ENCODE assay signal across 11 cellular contexts in genomic region chr11:1747753-1748466, GRCh38. TPM values are rescaled to one million over a fixed set of nuclear protein-coding genes. Genes with fewer than 3 reads are reported as not detected.
DNase-seq lines count a peak whose midpoint lies in the region; ATAC-seq and TF ChIP-seq lines count a peak whose summit lies in the region.
"Had no signal": no experiment of that assay in that cellular context is flagged by ENCODE, and none has a peak within 500 bp of the region (broad histone marks: within the 10 kb centered on the region; RNA-seq: fewer than 3 reads in every experiment).

No MANE protein-coding gene starts in this region.

- WGBS in body of pancreas, 2 donors, result 65 to 85% methylated on average over 24 to 48 of the region's 50 CpGs

- CTCF ChIA-PET in activated CD4-positive, alpha-beta T cell treated with anti-CD3 and anti-CD28 coated beads, Interleukin-2, amount 10 ng/mL, durations not matched to agents 7 days and 5 days (lab: Charles Lee), result no interaction called here

- no peaks in the 10 kb centered on the region for H3K27me3 Mint-ChIP-seq in chondrocyte (ENCODE audit: low read depth)
- H3K27me3 Mint-ChIP-seq in activated CD4-positive, alpha-beta T cell treated with anti-CD3 and anti-CD28 coated beads, Interleukin-2, amount 10 ng/mL, durations not matched to agents 7 days and 5 days, result peaks cover 21% of the 10 kb centered on the region

- peaks cover 68% of the 10 kb centered on the region for H3K4me1 Mint-ChIP-seq in chondrocyte (ENCODE audit: low read depth)
- peaks cover 14% of the 10 kb centered on the region for H3K4me1 Mint-ChIP-seq in activated CD4-positive, alpha-beta T cell treated with anti-CD3 and anti-CD28 coated beads, Interleukin-2, amount 10 ng/mL, durations not matched to agents 7 days and 5 days

- H3K4me3 Mint-ChIP-seq in chondrocyte (ENCODE audit: unreplicated experiment), result peak overlapping the region; percentile 92
- H3K4me3 Mint-ChIP-seq in activated CD4-positive, alpha-beta T cell treated with anti-CD3 and anti-CD28 coated beads, Interleukin-2, amount 10 ng/mL, durations not matched to agents 7 days and 5 days, result no peak overlapping the region
- H3K4me3 Mint-ChIP-seq: activated B cell treated with CpG ODN at 0.5 μM for 24 hours had no signal

- intact Hi-C loops in tibial artery (cut with DNase I; ENCODE audit: low total_unique reads) (no loop called here), body of pancreas (cut with DNase I) (no loop called here)

- H3K36me3 ChIP-seq in tibial artery (peaks cover 4 to 12% (median 11%) of the 10 kb centered on the region in 3 donors), body of pancreas (replicated peaks in 1 of 2; ENCODE audit: insufficient read depth in 1 of 2, low read depth in 2 of 2) (peaks cover 0 to under 1% of the 10 kb centered on the region in 2 donors)

- H3K27ac ChIP-seq in tibial artery (peak overlapping the region; percentile 88 to 91), body of pancreas (no peak overlapping the region)

- H3K27me3 ChIP-seq in tibial artery (no peaks in the 10 kb centered on the region), body of pancreas (no peaks in the 10 kb centered on the region)

- peak in 2 of 3 experiments; percentile 19 to 44 for DNase-seq in NCI-H1417 (lab: John Stamatoyannopoulos, UW)
- DNase-seq in NCI-H1417 treated with DMSO at 0.1 percent for 48 hours (lab: John Stamatoyannopoulos, UW), result no peak
- peak; percentile 94 for DNase-seq in chondrocyte (ENCODE audit: low spot score)
- peak; percentile 32 for DNase-seq in medulla oblongata (ENCODE audit: extremely low spot score)
- DNase-seq in tibial artery, result peak in 1 of 2 donors; percentile 88
- DNase-seq in body of pancreas, result no peak
- no peak for DNase-seq in activated CD4-positive, alpha-beta T cell treated with anti-CD3 and anti-CD28 coated beads, Interleukin-2, amount 10 ng/mL, durations not matched to agents 7 days and 5 days
- DNase-seq: activated B cell treated with CpG ODN at 0.5 μM for 24 hours; central memory CD4-positive, alpha-beta T cell had no signal

- H3K9me3 Mint-ChIP-seq in chondrocyte (ENCODE audit: low read depth), result no peaks in the 10 kb centered on the region
- H3K9me3 Mint-ChIP-seq in activated CD4-positive, alpha-beta T cell treated with anti-CD3 and anti-CD28 coated beads, Interleukin-2, amount 10 ng/mL, durations not matched to agents 7 days and 5 days, result peaks cover 11% of the 10 kb centered on the region

- ATAC-seq in body of pancreas (no peak), HG03039 (IDR thresholded peaks at IDR 0.05; ENCODE audit: unreplicated experiment) (no peak)

- no peaks in the 10 kb centered on the region for H3K9me3 ChIP-seq in tibial artery
- no peaks in the 10 kb centered on the region for H3K9me3 ChIP-seq in body of pancreas

- peak overlapping the region; percentile 62 to 85 for H3K4me3 ChIP-seq in tibial artery
- H3K4me3 ChIP-seq in body of pancreas, result no peak overlapping the region

- H3K27ac Mint-ChIP-seq in chondrocyte (ENCODE audit: unreplicated experiment), result peak overlapping the region; percentile 36
- no peak overlapping the region for H3K27ac Mint-ChIP-seq in activated CD4-positive, alpha-beta T cell treated with anti-CD3 and anti-CD28 coated beads, Interleukin-2, amount 10 ng/mL, durations not matched to agents 7 days and 5 days
- H3K27ac Mint-ChIP-seq: activated B cell treated with CpG ODN at 0.5 μM for 24 hours had no signal

- TF ChIP-seq POLR2A in body of pancreas (IDR thresholded peaks at IDR 0.05), result no peak

- peaks cover 27% of the 10 kb centered on the region for H3K36me3 Mint-ChIP-seq in chondrocyte (ENCODE audit: low read depth)
- no peaks in the 10 kb centered on the region for H3K36me3 Mint-ChIP-seq in activated CD4-positive, alpha-beta T cell treated with anti-CD3 and anti-CD28 coated beads, Interleukin-2, amount 10 ng/mL, durations not matched to agents 7 days and 5 days (ENCODE audit: low read depth)

- POLR2A ChIA-PET in activated CD4-positive, alpha-beta T cell treated with anti-CD3 and anti-CD28 coated beads, Interleukin-2, amount 10 ng/mL, durations not matched to agents 7 days and 5 days (lab: Charles Lee), result no interaction called here

- TF ChIP-seq CTCF in chondrocyte (IDR thresholded peaks at IDR 0.05) (no peak), tibial artery (IDR thresholded peaks at IDR 0.05) (no peak), body of pancreas (IDR thresholded peaks at IDR 0.05) (no peak)

- peaks cover 0 to 70% (median 60%) of the 10 kb centered on the region in 4 donors for H3K4me1 ChIP-seq in tibial artery
- H3K4me1 ChIP-seq in body of pancreas, result peaks cover 40% of the 10 kb centered on the region

RNA-seq across cellular contexts. Expression of gene IFITM10, which starts 2.5 kb away (rescaled TPM):
- total RNA-seq in chondrocyte (39.8 to 159 TPM (median 41.2 TPM) in 3 replicates), body of pancreas (under 1 TPM in 1 of 2 donors, not detected in 1; 0.26 TPM)
- 1 to 10 TPM in 1 of 2 experiments, under 1 TPM in 1; 0.96 to 1.3 TPM for total RNA-seq in activated CD4-positive, alpha-beta T cell treated with anti-CD3 and anti-CD28 coated beads, Interleukin-2, amount 10 ng/mL, durations not matched to agents 7 days and 5 days
- total RNA-seq: activated B cell treated with CpG ODN at 0.5 μM for 24 hours had no signal

RNA-seq across cellular contexts. Expression of gene CTSD, which starts 15.8 kb away (rescaled TPM):
- total RNA-seq in chondrocyte (935 to 3,230 TPM (median 949 TPM) in 3 replicates), body of pancreas (100 to 1,000 TPM; 214 to 255 TPM)
- 100 to 1,000 TPM; 140 to 154 TPM for total RNA-seq in activated CD4-positive, alpha-beta T cell treated with anti-CD3 and anti-CD28 coated beads, Interleukin-2, amount 10 ng/mL, durations not matched to agents 7 days and 5 days

RNA-seq across cellular contexts. Expression of gene KRTAP5-6, which starts 50.9 kb away (rescaled TPM):
- total RNA-seq in chondrocyte (not detected in 3 replicates), body of pancreas (not detected)
- not detected for total RNA-seq in activated CD4-positive, alpha-beta T cell treated with anti-CD3 and anti-CD28 coated beads, Interleukin-2, amount 10 ng/mL, durations not matched to agents 7 days and 5 days
- total RNA-seq: A172, activated B cell treated with CpG ODN at 0.5 μM for 24 hours had no signal

Comparison
In these comparisons a context has a peak if more than half of its experiments do, and no peak if none do; other contexts are left out.
1. DNase-seq: peak in NCI-H1417 (2 of 3), chondrocyte (single experiment) and medulla oblongata (single experiment); none in NCI-H1417 treated with DMSO at 0.1 percent for 48 hours (single experiment), body of pancreas (0 of 4) and activated CD4-positive, alpha-beta T cell treated with anti-CD3 and anti-CD28 coated beads, Interleukin-2, amount 10 ng/mL, durations not matched to agents 7 days and 5 days (single experiment).
2. H3K27ac ChIP-seq: peak in tibial artery (2 of 2); none in body of pancreas (0 of 4).
3. H3K4me3 ChIP-seq: peak in tibial artery (2 of 2); none in body of pancreas (0 of 2).
4. RNA of gene IFITM10, which starts 2.5 kb away (total RNA-seq): 39.8 to 159 TPM in chondrocyte; 0.96 to 1.3 TPM in activated CD4-positive, alpha-beta T cell treated with anti-CD3 and anti-CD28 coated beads, Interleukin-2, amount 10 ng/mL, durations not matched to agents 7 days and 5 days and 0.26 TPM in body of pancreas; every median in the first group is over 10 times any median in the second.